Comparison of ENCODE assay signal across 1 cellular context in genomic region chr2:2097549-2097948, GRCh38.
TF ChIP-seq lines count a peak whose summit lies in the region.

No MANE protein-coding gene starts in this region.

TF ChIP-seq in HepG2, 621 proteins besides CTCF, POLR2A, EP300 and RAD21 (continued from another document):
- TF ChIP-seq U2AF1 (optimal IDR thresholded peaks at IDR 0.05; ENCODE audit: low read depth, low read length) = no peak
